14 cellular contexts compared by ENCODE assay signal in the genomic region with DNA sequence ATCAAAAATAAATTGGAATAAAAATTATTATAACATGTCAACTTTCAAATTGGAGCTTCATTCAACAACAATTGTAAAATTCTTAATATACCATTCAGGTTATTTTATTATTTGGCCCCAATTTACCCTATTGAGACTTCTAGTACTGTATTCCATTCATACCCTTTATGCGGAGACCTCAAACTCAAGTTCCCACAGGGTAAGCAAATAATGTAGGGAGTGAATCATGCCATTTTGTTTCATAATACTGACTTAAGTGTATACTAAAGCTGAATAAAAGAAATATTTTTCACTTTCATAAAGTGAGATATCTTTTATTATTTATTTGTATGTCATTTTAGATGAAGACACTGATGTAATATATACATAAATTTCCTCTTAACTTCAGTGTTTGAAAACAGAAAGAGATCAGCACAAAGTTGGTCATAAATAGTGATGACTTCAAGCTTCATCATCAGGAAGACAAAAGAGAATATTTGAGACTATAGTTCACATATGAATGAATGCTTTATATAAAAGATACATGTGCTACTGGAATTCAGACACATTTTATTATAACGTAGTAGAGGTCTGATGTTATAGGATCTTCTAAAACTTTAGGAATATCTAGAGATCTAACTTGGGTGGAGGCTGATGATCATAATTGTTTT.
DNase-seq lines count a peak whose midpoint lies in the region; FAIRE-seq lines count a peak whose summit lies in the region.
"Had no signal": no experiment of that assay in that cellular context is flagged by ENCODE, and none has a peak within 500 bp of the region (broad histone marks: within the 10 kb centered on the region; RNA-seq: fewer than 3 reads in every experiment).

No MANE protein-coding gene starts in this region.

- no peaks in the 10 kb centered on the region for H3K9me2 ChIP-seq in Karpas-422 (replicated peaks; ENCODE audit: insufficient read depth, low read length)

- H3K27ac ChIP-seq in ACC112 (ENCODE audit: low read depth, low read length) (peak overlapping the region; percentile 45), Karpas-422 (ENCODE audit: low read length) (no peak overlapping the region), small intestine (ENCODE audit: low read depth in 1 of 2, low read length in 1 of 2) (no peak overlapping the region)
- H3K27ac ChIP-seq: A549 had no signal

- H3K36me3 ChIP-seq in ACC112 (ENCODE audit: insufficient read depth, low read length) (no peaks in the 10 kb centered on the region), Karpas-422 (ENCODE audit: insufficient read depth, low read length) (no peaks in the 10 kb centered on the region), adipocyte (ENCODE audit: control insufficient read depth, insufficient read depth, low read length, severe bottlenecking) (no peaks in the 10 kb centered on the region), small intestine (ENCODE audit: control insufficient read depth in 2 of 2, insufficient read depth in 2 of 2, low read length in 2 of 2) (no peaks in the 10 kb centered on the region), MG63 (no peaks in the 10 kb centered on the region)

- 82 to 93% (median 85%) methylated on average over 2 of the region's 2 CpGs for WGBS in small intestine, 3 donors

- no peaks in the 10 kb centered on the region for H3K79me2 ChIP-seq in ACC112 (ENCODE audit: control insufficient read depth, insufficient read depth, low read length, unreplicated experiment)
- no peaks in the 10 kb centered on the region for H3K79me2 ChIP-seq in Karpas-422 (ENCODE audit: low read length)

- H3K4me1 ChIP-seq in ACC112 (ENCODE audit: control insufficient read depth, insufficient read depth, low read length, unreplicated experiment), result peaks cover 4% of the 10 kb centered on the region
- H3K4me1 ChIP-seq in Karpas-422 (ENCODE audit: low read length), result peaks cover 3% of the 10 kb centered on the region; the same call in 1 of the 2 replicates
- no peaks in the 10 kb centered on the region for H3K4me1 ChIP-seq in adipocyte (ENCODE audit: control insufficient read depth, insufficient read depth, low read length)
- H3K4me1 ChIP-seq in small intestine (ENCODE audit: control insufficient read depth in 2 of 2, insufficient read depth in 1 of 2, low read depth in 1 of 2, low read length in 1 of 2), result no peaks in the 10 kb centered on the region
- H3K4me1 ChIP-seq: A549 had no signal

- no peaks in the 10 kb centered on the region for H4K20me1 ChIP-seq in Karpas-422 (ENCODE audit: insufficient read depth, low read depth, low read length)

- H3K9ac ChIP-seq in Karpas-422 (ENCODE audit: low read length) (no peak overlapping the region), adipocyte (ENCODE audit: low read length) (no peak overlapping the region)

- H3K4me2 ChIP-seq in Karpas-422 (ENCODE audit: low read depth, low read length, poor library complexity, severe bottlenecking), result no peak overlapping the region
- H3K4me2 ChIP-seq: A549 had no signal

- no peak for DNase-seq in Karpas-422
- peak; percentile 2 for DNase-seq in adipocyte (ENCODE audit: low read depth)
- DNase-seq in iris pigment epithelial cell (ENCODE audit: low read depth), result peak; percentile 17
- no peak for DNase-seq in small intestine
- no peak for DNase-seq in stimulated activated naive CD4-positive, alpha-beta T cell treated with Interleukin-2 at 50 U/mL for 16 hours (lab: John Stamatoyannopoulos, UW)
- no peak for DNase-seq in MG63
- DNase-seq: CD8-positive, alpha-beta T cell; COR-L47; DMS153; DMS79 treated with DMSO at 0.1 percent for 48 hours; GF-D8 had no signal

- H3K4me3 ChIP-seq in ACC112 (ENCODE audit: low read depth, low read length) (peak overlapping the region; percentile 62; the same call in 1 of the 2 replicates), Karpas-422 (ENCODE audit: low read length) (no peak overlapping the region), adipocyte (ENCODE audit: low read length) (no peak overlapping the region), small intestine (ENCODE audit: low read depth in 1 of 2, low read length in 2 of 2) (no peak overlapping the region), MG63 (no peak overlapping the region)
- H3K4me3 ChIP-seq: A549 had no signal

- FAIRE-seq in small intestine (lab: Jason Lieb, UNC), result no peak
- FAIRE-seq: A549, D721Med had no signal

- H3K27me3 ChIP-seq in ACC112 (ENCODE audit: insufficient read depth, low read length) (no peaks in the 10 kb centered on the region), Karpas-422 (ENCODE audit: low read length) (no peaks in the 10 kb centered on the region), adipocyte (replicated peaks; ENCODE audit: control insufficient read depth, insufficient read depth, low read length) (no peaks in the 10 kb centered on the region), small intestine (ENCODE audit: control insufficient read depth in 2 of 2, insufficient read depth in 2 of 2, low read length in 2 of 2) (no peaks in the 10 kb centered on the region), MG63 (no peaks in the 10 kb centered on the region)

- H2AFZ ChIP-seq in ACC112 (ENCODE audit: low read length, unreplicated experiment) (peak overlapping the region; percentile 38), Karpas-422 (ENCODE audit: low read length) (peak overlapping the region; percentile 50; the same call in 1 of the 2 replicates)

- no peaks in the 10 kb centered on the region for H3K9me3 ChIP-seq in Karpas-422 (ENCODE audit: low read length)
- peaks cover under 1% of the 10 kb centered on the region for H3K9me3 ChIP-seq in adipocyte (ENCODE audit: control insufficient read depth, low read length)
- H3K9me3 ChIP-seq in small intestine (ENCODE audit: control insufficient read depth, low read depth), result no peaks in the 10 kb centered on the region
- no peaks in the 10 kb centered on the region for H3K9me3 ChIP-seq in MG63
- H3K9me3 ChIP-seq: A549 had no signal

Comparison
In these comparisons a context has a peak if more than half of its experiments do, and no peak if none do; other contexts are left out.
1. DNase-seq: peak in adipocyte (single experiment) and iris pigment epithelial cell (single experiment); none in Karpas-422 (single experiment), small intestine (single experiment), stimulated activated naive CD4-positive, alpha-beta T cell treated with Interleukin-2 at 50 U/mL for 16 hours (single experiment) and MG63 (single experiment).